In the genomic region with DNA sequence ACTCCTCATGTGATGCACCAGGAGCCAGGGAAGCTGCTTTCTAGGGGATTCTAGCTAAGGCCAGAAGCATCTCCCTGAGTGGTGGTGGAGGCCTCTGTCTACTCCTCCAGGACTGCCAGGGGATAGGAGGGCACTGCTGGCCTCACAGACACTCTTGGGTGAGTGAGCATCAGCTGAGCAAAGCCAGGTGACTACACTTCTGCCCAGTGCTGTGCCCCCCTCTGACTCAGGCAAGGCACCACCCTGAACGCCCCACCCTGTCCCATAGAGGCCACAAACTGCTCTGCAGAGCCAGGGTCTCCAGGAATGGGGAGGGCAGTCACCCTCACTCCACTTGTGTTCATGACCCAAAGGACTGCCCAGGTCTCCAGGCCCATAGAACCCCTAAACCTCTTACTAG, we compare ENCODE assay signal across 8 cellular contexts. TPM values are rescaled to one million over a fixed set of nuclear protein-coding genes. Genes with fewer than 3 reads are reported as not detected.
"Had no signal": no experiment of that assay in that cellular context is flagged by ENCODE, and none has a peak within 500 bp of the region (broad histone marks: within the 10 kb centered on the region; RNA-seq: fewer than 3 reads in every experiment).

No MANE protein-coding gene starts in this region.

RNA-seq across cellular contexts. Expression of a gene that starts 0.6 kb away (rescaled TPM):
- total RNA-seq: HepG2, K562, M059J, Peyer's patch, Right ventricle myocardium inferior, RPMI7951, SJCRH30 had no signal
- polyA plus RNA-seq: HepG2, IgD-negative memory B cell, K562 had no signal

RNA-seq across cellular contexts. Expression of a gene that starts 51.2 kb away (rescaled TPM):
- total RNA-seq: K562 had no signal
- polyA plus RNA-seq: IgD-negative memory B cell had no signal
